24 cellular contexts compared by ENCODE assay signal in genomic region chr7:33973235-33974015, GRCh38.
A peak's percentile ranks its signal among the peaks of the same experiment; 100 is the strongest.
DNase-seq lines count a peak whose midpoint lies in the region; ATAC-seq and TF ChIP-seq lines count a peak whose summit lies in the region.
"Had no signal": no experiment of that assay in that cellular context is flagged by ENCODE, and none has a peak within 500 bp of the region (broad histone marks: within the 10 kb centered on the region; RNA-seq: fewer than 3 reads in every experiment).

No MANE protein-coding gene starts in this region.

- no peak overlapping the region for H3K9ac ChIP-seq in IMR-90 (ENCODE audit: low read depth, low read length)
- H3K9ac ChIP-seq: GM23248 had no signal

- TF ChIP-seq POLR2A in IMR-90 (IDR thresholded peaks at IDR 0.05; ENCODE audit: low read depth, low read length) (no peak), esophagus muscularis mucosa (IDR thresholded peaks at IDR 0.05; ENCODE audit: low read depth) (no peak)

- DNase-seq in EH (ENCODE audit: low read depth) (peak; percentile 71), IMR-90 (peak; percentile 50), esophagus muscularis mucosa (ENCODE audit: extremely low spot score) (peak; percentile 83), myocyte (ENCODE audit: low read depth) (peak; percentile 31), OCI-M2 (lab: John Stamatoyannopoulos, UW; ENCODE audit: unreplicated experiment) (no peak), natural killer cell (no peak)
- DNase-seq: activated CD4-positive, alpha-beta T cell treated with anti-CD3 and anti-CD28 coated beads for 36 hours; activated CD8-positive, alpha-beta memory T cell treated with anti-CD3 and anti-CD28 coated beads for 24 hours; activated effector memory CD4-positive, alpha-beta T cell treated with Interleukin-2 at 50 U/mL for 16 hours; activated naive CD8-positive, alpha-beta T cell treated with anti-CD3 and anti-CD28 coated beads for 36 hours; central memory CD4-positive, alpha-beta T cell; DND-41; GM23248; MG63; NCI-H1417; NCI-H2081 treated with DMSO at 0.1 percent for 48 hours; small intestine; thyroid gland had no signal

- peak overlapping the region; percentile 20; the same call in 1 of the 2 replicates for H3K18ac ChIP-seq in IMR-90 (ENCODE audit: low read depth, low read length)

- dilution Hi-C loops in IMR-90 (cut with HindIII; ENCODE audit: low sequenced_read_pairs, unreplicated experiment): no loop called here

- H3K23ac ChIP-seq in IMR-90 (ENCODE audit: low read depth, low read length): no peak overlapping the region

- H3K27ac ChIP-seq in IMR-90 (ENCODE audit: insufficient read depth, low read length) (no peak overlapping the region), esophagus muscularis mucosa (replicated peaks in 1 of 4) (no peak overlapping the region)
- H3K27ac ChIP-seq: ascending aorta, C4-2B, GM23248, thyroid gland had no signal

- H3K4me1 Mint-ChIP-seq in natural killer cell: no peaks in the 10 kb centered on the region
- H3K4me1 Mint-ChIP-seq: activated CD4-positive, alpha-beta T cell treated with anti-CD3 and anti-CD28 coated beads for 36 hours; activated naive CD8-positive, alpha-beta T cell treated with anti-CD3 and anti-CD28 coated beads for 36 hours had no signal

- H3K4me3 ChIP-seq in IMR-90 (ENCODE audit: insufficient read depth, low read depth, low read length) (no peak overlapping the region), esophagus muscularis mucosa (no peak overlapping the region)
- H3K4me3 ChIP-seq: ascending aorta, GM23248, MG63, thyroid gland had no signal

- no peak for TF ChIP-seq RAD21 in IMR-90 (IDR thresholded peaks at IDR 0.05; ENCODE audit: low read length)

- no peaks in the 10 kb centered on the region; a peak in 1 of 4 replicates for H3K79me1 ChIP-seq in IMR-90 (ENCODE audit: low read depth in 1 of 2, low read length in 2 of 2)

- no peak overlapping the region for H3K56ac ChIP-seq in IMR-90 (ENCODE audit: extremely low read depth, insufficient read depth, low read length)

- H3K27me3 Mint-ChIP-seq in natural killer cell (ENCODE audit: low read depth in 2 of 2): peaks cover 0 to 3% of the 10 kb centered on the region in 2 donors
- H3K27me3 Mint-ChIP-seq: activated CD4-positive, alpha-beta T cell treated with anti-CD3 and anti-CD28 coated beads for 36 hours; activated naive CD8-positive, alpha-beta T cell treated with anti-CD3 and anti-CD28 coated beads for 36 hours had no signal

- H3K4ac ChIP-seq in IMR-90 (ENCODE audit: low read depth, low read length): peak overlapping the region; percentile 72

- peak; percentile 64 for ATAC-seq in IMR-90 (ENCODE audit: low read depth)
- no peak for ATAC-seq in GM18498 (IDR thresholded peaks at IDR 0.05; ENCODE audit: unreplicated experiment)
- no peak for ATAC-seq in natural killer cell
- ATAC-seq: activated CD4-positive, alpha-beta T cell treated with anti-CD3 and anti-CD28 coated beads for 36 hours; esophagus mucosa had no signal

- no peak overlapping the region; the same call in 1 of the 2 replicates for H4K5ac ChIP-seq in IMR-90 (ENCODE audit: low read depth, low read length)

- peak overlapping the region; percentile 23 for H2AFZ ChIP-seq in IMR-90 (replicated peaks; ENCODE audit: low read length, poor library complexity)
- H2AFZ ChIP-seq: GM23248 had no signal

- H3K27me3 ChIP-seq in IMR-90 (ENCODE audit: control insufficient read depth, insufficient read depth, low read length) (no peaks in the 10 kb centered on the region), esophagus muscularis mucosa (no peaks in the 10 kb centered on the region)
- H3K27me3 ChIP-seq: ascending aorta, MG63, thyroid gland had no signal

- peak overlapping the region; percentile 83 for H3K14ac ChIP-seq in IMR-90 (replicated peaks; ENCODE audit: low read depth, low read length)

- H3K9me1 ChIP-seq in IMR-90 (ENCODE audit: insufficient read depth, low read length): peaks cover 8% of the 10 kb centered on the region; the same call in 1 of the 2 replicates

- BruUV-seq in IMR-90 (replicated peaks; lab: Mats Ljungman, UMichigan): no TSS peak

- H3K4me2 ChIP-seq in IMR-90 (ENCODE audit: low read depth, low read length): no peak overlapping the region

- H3K9me3 Mint-ChIP-seq in natural killer cell: no peaks in the 10 kb centered on the region
- H3K9me3 Mint-ChIP-seq: activated naive CD8-positive, alpha-beta T cell treated with anti-CD3 and anti-CD28 coated beads for 36 hours; nephron; stimulated activated naive CD8-positive, alpha-beta T cell treated with anti-CD3 and anti-CD28 coated beads, Interleukin-15, Interleukin-2, amounts not matched to agents 100 ng/mL and 50 ng/mL, for 24 hours had no signal

- H3K9me3 ChIP-seq in IMR-90 (ENCODE audit: control insufficient read depth, insufficient read depth, low read length) (no peaks in the 10 kb centered on the region), esophagus muscularis mucosa (no peaks in the 10 kb centered on the region)
- H3K9me3 ChIP-seq: ascending aorta, MG63, thyroid gland had no signal

- no peak overlapping the region for H3K4me3 Mint-ChIP-seq in natural killer cell
- H3K4me3 Mint-ChIP-seq: activated CD4-positive, alpha-beta T cell treated with anti-CD3 and anti-CD28 coated beads for 36 hours; activated naive CD8-positive, alpha-beta T cell treated with anti-CD3 and anti-CD28 coated beads for 36 hours; nephron; stimulated activated naive CD8-positive, alpha-beta T cell treated with anti-CD3 and anti-CD28 coated beads, Interleukin-15, Interleukin-2, amounts not matched to agents 100 ng/mL and 50 ng/mL, for 24 hours had no signal

- peak overlapping the region; percentile 93 for H2BK20ac ChIP-seq in IMR-90 (ENCODE audit: low read depth, low read length)

- intact Hi-C loops in IMR-90 (cut with micrococcal nuclease) (no loop called here), esophagus muscularis mucosa (cut with DNase I) (no loop called here), natural killer cell (cut with micrococcal nuclease) (no loop called here)

- no peaks in the 10 kb centered on the region for H4K20me1 ChIP-seq in IMR-90 (ENCODE audit: insufficient read depth, low read length)

- H3K36me3 ChIP-seq in IMR-90 (ENCODE audit: control insufficient read depth, insufficient read depth, low read length) (peaks cover 10% of the 10 kb centered on the region), esophagus muscularis mucosa (peaks cover 0 to 5% (median 0%) of the 10 kb centered on the region in 4 donors)
- H3K36me3 ChIP-seq: ascending aorta, thyroid gland had no signal

- in situ Hi-C loops in IMR-90 (cut with MboI; ENCODE audit: low sequenced_read_pairs): no loop called here

- peak overlapping the region; percentile 45 for H2BK5ac ChIP-seq in IMR-90 (ENCODE audit: low read depth, low read length, poor library complexity, severe bottlenecking)

- POLR2A ChIA-PET in IMR-90 (lab: Charles Lee; ENCODE audit: unreplicated experiment): no interaction called here

- H2AK9ac ChIP-seq in IMR-90 (replicated peaks; ENCODE audit: low read depth, low read length, poor library complexity): peak overlapping the region; percentile 39

- CTCF ChIA-PET in IMR-90 (lab: Yijun Ruan, JAX): interaction anchor here (0.6 kb wide), 1 partner anchor 40 kb away, joined by 5 read pairs; no protein-coding TSS in a partner anchor

- 50% methylated on average over 2 of the region's 5 CpGs; no CpG with 5 or more reads in 1 of the 2 experiments for WGBS in IMR-90 (ENCODE audit: extremely low coverage in 2 of 2, insufficient read length in 1 of 2), 2 experiments
- 68% methylated on average over 4 of the region's 5 CpGs for WGBS in esophagus muscularis mucosa

- no peak overlapping the region for H3K27ac Mint-ChIP-seq in natural killer cell
- H3K27ac Mint-ChIP-seq: activated CD4-positive, alpha-beta T cell treated with anti-CD3 and anti-CD28 coated beads for 36 hours; activated naive CD8-positive, alpha-beta T cell treated with anti-CD3 and anti-CD28 coated beads for 36 hours; nephron; stimulated activated naive CD8-positive, alpha-beta T cell treated with anti-CD3 and anti-CD28 coated beads, Interleukin-15, Interleukin-2, amounts not matched to agents 100 ng/mL and 50 ng/mL, for 24 hours had no signal

- peak overlapping the region; percentile 83; the same call in 1 of the 2 replicates for H2BK120ac ChIP-seq in IMR-90 (ENCODE audit: low read depth, low read length)

- H3K36me3 Mint-ChIP-seq in natural killer cell: no peaks in the 10 kb centered on the region
- H3K36me3 Mint-ChIP-seq: activated naive CD8-positive, alpha-beta T cell treated with anti-CD3 and anti-CD28 coated beads for 36 hours had no signal

- H2AK5ac ChIP-seq in IMR-90 (ENCODE audit: low read depth, low read length): peak overlapping the region; percentile 87; the same call in 1 of the 2 replicates

- TF ChIP-seq CTCF in IMR-90 (conservative IDR thresholded peaks at IDR 0.05; ENCODE audit: low read depth, low read length): no peak
- TF ChIP-seq CTCF in esophagus muscularis mucosa (IDR thresholded peaks at IDR 0.05): no peak
- no peak for TF ChIP-seq CTCF in natural killer cell (IDR thresholded peaks at IDR 0.05)

- peak overlapping the region; percentile 94; the same call in 2 of the 3 replicates for H2BK15ac ChIP-seq in IMR-90 (ENCODE audit: low read depth, low read length)

- peak overlapping the region; percentile 72 to 74; a peak in 3 of 4 replicates for H4K8ac ChIP-seq in IMR-90 (ENCODE audit: low read depth in 2 of 2, low read length in 2 of 2)

- peak overlapping the region; percentile 81 for H4K91ac ChIP-seq in IMR-90 (ENCODE audit: insufficient read depth, low read depth, low read length)

- H3K4me1 ChIP-seq in IMR-90 (ENCODE audit: control insufficient read depth, insufficient read depth, low read length) (peaks cover 11% of the 10 kb centered on the region), esophagus muscularis mucosa (no peaks in the 10 kb centered on the region)
- H3K4me1 ChIP-seq: ascending aorta, thyroid gland had no signal

- TF ChIP-seq EP300 in esophagus muscularis mucosa (IDR thresholded peaks at IDR 0.05): no peak

TF ChIP-seq in IMR-90, 13 proteins besides CTCF, POLR2A, EP300 and RAD21:
- no peak for TF ChIP-seq ELK1 (IDR thresholded peaks at IDR 0.05; ENCODE audit: borderline replicate concordance, low read depth, low read length)
- TF ChIP-seq CEBPB (IDR thresholded peaks at IDR 0.05; ENCODE audit: low read depth, low read length): 0 out of 2 replicates have a peak, but pooled peaks have one; percentile 2
- no peak for TF ChIP-seq MAZ (IDR thresholded peaks at IDR 0.05; ENCODE audit: borderline replicate concordance, low read depth, low read length)
- no peak for TF ChIP-seq CHD1 (IDR thresholded peaks at IDR 0.05; ENCODE audit: low read depth, low read length)

Comparison
In these comparisons a context has a peak if more than half of its experiments do, and no peak if none do; other contexts are left out.
1. DNase-seq: peak in EH (single experiment), IMR-90 (single experiment), esophagus muscularis mucosa (single experiment) and myocyte (single experiment); none in OCI-M2 (single experiment) and natural killer cell (single experiment).